Comparison of ENCODE assay signal across 29 cellular contexts in the genomic region with DNA sequence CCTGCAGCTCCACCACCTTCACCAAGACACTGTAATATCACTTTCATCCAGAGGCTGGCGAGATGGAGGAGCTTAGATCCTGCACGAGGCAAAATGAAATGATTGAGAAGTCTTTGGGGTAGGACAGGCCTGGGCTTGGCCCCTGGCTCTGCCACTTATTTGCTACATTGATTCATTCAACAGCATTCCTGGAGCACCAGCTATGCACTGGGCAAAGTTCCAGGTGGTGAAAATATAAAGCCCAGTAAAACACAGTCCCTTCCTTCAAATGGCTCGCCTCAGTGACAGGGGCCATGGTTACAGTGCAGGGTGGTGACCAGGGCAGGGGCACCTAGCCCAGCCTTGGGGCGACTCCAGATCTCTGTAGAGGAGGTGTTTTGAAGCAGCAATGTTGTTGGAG. TPM values are rescaled to one million over a fixed set of nuclear protein-coding genes. Genes with fewer than 3 reads are reported as not detected.
DNase-seq lines count a peak whose midpoint lies in the region; TF ChIP-seq lines count a peak whose summit lies in the region.
"Had no signal": no experiment of that assay in that cellular context is flagged by ENCODE, and none has a peak within 500 bp of the region (broad histone marks: within the 10 kb centered on the region; RNA-seq: fewer than 3 reads in every experiment).

No MANE protein-coding gene starts in this region.

- DNase-seq in NCI-H2196 (lab: John Stamatoyannopoulos, UW; ENCODE audit: unreplicated experiment) (peak; percentile 25), NCI-H2196 treated with DMSO at 0.1 percent for 48 hours (lab: John Stamatoyannopoulos, UW; ENCODE audit: unreplicated experiment) (no peak), NCI-H1105 (lab: John Stamatoyannopoulos, UW) (peak; percentile 63), epithelial cell of esophagus (ENCODE audit: low read depth) (peak; percentile 85), testis (peak; percentile 72), KBM-7 (no peak), DMS153 (lab: John Stamatoyannopoulos, UW) (no peak)
- no peak for DNase-seq in activated CD4-positive, alpha-beta T cell treated with anti-CD3 and anti-CD28 coated beads, Interleukin-2, amount 50 U/mL, for 48 hours
- DNase-seq: 8988T; activated CD4-positive, alpha-beta T cell treated with anti-CD3 and anti-CD28 coated beads, Interleukin-2, amount 50 U/mL, for 1 hour; activated naive CD4-positive, alpha-beta T cell treated with anti-CD3 and anti-CD28 coated beads, Interleukin-2, amount 50 U/mL, for 16 hours; amygdala; BE2C; effector CD8-positive, alpha-beta T cell; GF-D8; left lung; naive thymus-derived CD4-positive, alpha-beta T cell; NCI-H1436 treated with DMSO at 0.1 percent for 48 hours; NCI-H2171; NCI-H524 treated with DMSO at 0.1 percent for 48 hours; retina; SHP77 treated with DMSO at 0.1 percent for 48 hours; small intestine had no signal

- no peak for TF ChIP-seq CTCF in epithelial cell of esophagus (IDR thresholded peaks at IDR 0.05; ENCODE audit: insufficient read depth, low read depth, low read length, missing control alignments)
- no peak for TF ChIP-seq CTCF in testis (IDR thresholded peaks at IDR 0.05)

- intact Hi-C loops in testis (cut with DNase I; ENCODE audit: low total_unique reads) = no loop called here

- in situ Hi-C loops in KBM-7 (cut with MboI; ENCODE audit: low pct_unique_long_range_greater_than_20kb, low sequenced_read_pairs) = loop anchor here (25.0 kb wide), 1 partner anchor 247 kb away; no protein-coding TSS in a partner anchor

- H3K4me3 ChIP-seq in epithelial cell of esophagus (ENCODE audit: low read length) (no peak overlapping the region), testis (no peak overlapping the region)
- H3K4me3 ChIP-seq: HAP-1, left lung, tibial nerve had no signal

- no peak overlapping the region for H3K27ac ChIP-seq in testis
- H3K27ac ChIP-seq: left lung, tibial nerve had no signal

- WGBS in testis, 2 donors = 74 to 80% methylated on average over 4 of the region's 4 CpGs

- TF ChIP-seq POLR2A in testis (IDR thresholded peaks at IDR 0.05) = no peak

- no peaks in the 10 kb centered on the region for H3K9me3 ChIP-seq in testis
- H3K9me3 ChIP-seq: BE2C, HAP-1, left lung, tibial nerve had no signal

- no peaks in the 10 kb centered on the region for H3K27me3 ChIP-seq in testis
- H3K27me3 ChIP-seq: BE2C, tibial nerve had no signal

- H3K4me1 ChIP-seq in testis = peaks cover 12% of the 10 kb centered on the region
- H3K4me1 ChIP-seq: BE2C, HAP-1, left lung, tibial nerve had no signal

- H3K36me3 ChIP-seq in testis (ENCODE audit: low read depth, missing control alignments) = no peaks in the 10 kb centered on the region
- H3K36me3 ChIP-seq: BE2C, HAP-1, left lung, tibial nerve had no signal

RNA-seq across cellular contexts. Expression of gene ALX4, which starts 19.7 kb away (rescaled TPM):
- total RNA-seq in testis = 1 to 10 TPM in 1 of 2 donors, under 1 TPM in 1; 0.56 to 1.0 TPM
- polyA plus RNA-seq in testis (ENCODE audit: insufficient read depth, low read depth, low replicate concordance) = 0.58 TPM
- total RNA-seq: epithelial cell of proximal tubule; HT-29; left lung; mesenteric fat pad; naive thymus-derived CD4-positive, alpha-beta T cell; WTC11 had no signal
- polyA plus RNA-seq: small intestine had no signal

Comparison
In these comparisons a context has a peak if more than half of its experiments do, and no peak if none do; other contexts are left out.
1. DNase-seq: peak in NCI-H2196 (single experiment), NCI-H1105 (single experiment), epithelial cell of esophagus (single experiment) and testis (single experiment); none in NCI-H2196 treated with DMSO at 0.1 percent for 48 hours (single experiment), KBM-7 (single experiment), activated CD4-positive, alpha-beta T cell treated with anti-CD3 and anti-CD28 coated beads, Interleukin-2, amount 50 U/mL, for 48 hours (0 of 2) and DMS153 (single experiment).